ENCODE assay signal across 12 cellular contexts in the genomic region with DNA sequence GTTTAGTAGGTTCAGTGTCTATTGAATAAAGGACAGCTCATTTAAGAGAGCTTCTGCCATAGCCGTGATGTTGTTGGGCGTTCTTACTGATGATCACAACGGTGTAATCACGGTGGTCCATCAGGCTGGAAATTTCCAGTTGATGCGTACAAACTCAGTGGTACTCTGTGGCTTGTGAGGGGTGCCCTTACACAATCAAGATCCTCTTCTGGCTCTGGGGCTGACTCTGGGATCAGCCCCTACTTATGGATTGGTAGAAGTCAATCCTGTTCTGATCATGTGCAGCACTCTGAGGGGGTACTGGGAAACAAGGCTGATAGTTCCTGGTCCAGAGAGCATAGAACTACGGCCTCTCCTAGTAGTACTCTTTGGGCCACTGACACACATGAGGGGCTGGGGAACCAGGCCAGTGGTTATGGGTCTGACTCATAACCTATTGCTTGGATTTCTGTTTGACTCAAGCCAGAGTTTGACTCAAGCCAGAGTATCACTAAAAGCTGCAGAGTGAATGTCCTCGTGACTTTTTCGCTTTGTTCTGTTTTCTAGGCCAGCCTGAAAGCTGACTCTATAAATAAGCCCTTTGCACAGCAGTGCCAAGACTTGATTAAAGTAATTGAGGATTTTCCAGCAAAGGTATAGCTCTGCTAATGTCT. TPM values are rescaled to one million over a fixed set of nuclear protein-coding genes. Genes with fewer than 3 reads are reported as not detected.
DNase-seq lines count a peak whose midpoint lies in the region; ATAC-seq and TF ChIP-seq lines count a peak whose summit lies in the region.
"Not testable (repeated sequence)": the region's sequence is repeated elsewhere in the genome, so short reads cannot be mapped to it uniquely, and the experiment has no call there.
"Had no signal": no experiment of that assay in that cellular context is flagged by ENCODE, and none has a peak within 500 bp of the region (broad histone marks: within the 10 kb centered on the region; RNA-seq: fewer than 3 reads in every experiment).

No MANE protein-coding gene starts in this region.

- peak overlapping the region; percentile 68 for H3K27ac ChIP-seq in left ventricle myocardium inferior (replicated peaks)

- ATAC-seq in GM18511 (IDR thresholded peaks at IDR 0.05; ENCODE audit: unreplicated experiment) (peak; percentile 92), GM21381 (IDR thresholded peaks at IDR 0.05; ENCODE audit: unreplicated experiment) (peak; percentile 90), HG02840 (IDR thresholded peaks at IDR 0.05; ENCODE audit: low FRiP score, unreplicated experiment) (peak; percentile 90), HG03378 (IDR thresholded peaks at IDR 0.05; ENCODE audit: unreplicated experiment) (peak; percentile 87)
- peak; percentile 89 for ATAC-seq in activated naive CD8-positive, alpha-beta T cell treated with anti-CD3 and anti-CD28 coated beads, Interleukin-2, amount 50 U/mL, for 24 hours
- ATAC-seq in stimulated activated naive CD8-positive, alpha-beta T cell treated with anti-CD3 and anti-CD28 coated beads, Interleukin-15, Interleukin-2, amounts not matched to agents 100 U/mL and 50 U/mL, for 24 hours, result peak; percentile 88

- not testable (repeated sequence) for H3K4me3 ChIP-seq in left ventricle myocardium inferior

- H3K9me3 ChIP-seq in left ventricle myocardium inferior (replicated peaks), result not testable (repeated sequence)

- peaks cover 36% of the 10 kb centered on the region for H3K36me3 Mint-ChIP-seq in T-helper 2 cell treated with Interferon-gamma antibody and Interleukin-4, amounts not matched to agents 5 μg/mL and 100 μg/mL, for 36 hours (ENCODE audit: low read depth)
- peaks cover 13% of the 10 kb centered on the region for H3K36me3 Mint-ChIP-seq in activated naive CD8-positive, alpha-beta T cell treated with anti-CD3 and anti-CD28 coated beads, Interleukin-2, amount 50 U/mL, for 24 hours (ENCODE audit: low read depth)

- peaks cover 40% of the 10 kb centered on the region for H3K36me3 ChIP-seq in left ventricle myocardium inferior

- not testable (repeated sequence) for H3K27me3 Mint-ChIP-seq in T-helper 2 cell treated with Interferon-gamma antibody and Interleukin-4, amounts not matched to agents 5 μg/mL and 100 μg/mL, for 36 hours (ENCODE audit: low read depth); activated naive CD8-positive, alpha-beta T cell treated with anti-CD3 and anti-CD28 coated beads, Interleukin-2, amount 50 U/mL, for 24 hours

- TF ChIP-seq CTCF in left ventricle myocardium inferior (IDR thresholded peaks at IDR 0.05; ENCODE audit: borderline replicate concordance), result not testable (repeated sequence)

- H3K9me3 Mint-ChIP-seq in T-helper 2 cell treated with Interferon-gamma antibody and Interleukin-4, amounts not matched to agents 5 μg/mL and 100 μg/mL, for 36 hours; activated naive CD8-positive, alpha-beta T cell treated with anti-CD3 and anti-CD28 coated beads, Interleukin-2, amount 50 U/mL, for 24 hours: not testable (repeated sequence)

- peaks cover 25% of the 10 kb centered on the region for H3K4me1 Mint-ChIP-seq in T-helper 2 cell treated with Interferon-gamma antibody and Interleukin-4, amounts not matched to agents 5 μg/mL and 100 μg/mL, for 36 hours (ENCODE audit: low read depth)
- peaks cover 33% of the 10 kb centered on the region for H3K4me1 Mint-ChIP-seq in activated naive CD8-positive, alpha-beta T cell treated with anti-CD3 and anti-CD28 coated beads, Interleukin-2, amount 50 U/mL, for 24 hours

- H3K27ac Mint-ChIP-seq in T-helper 2 cell treated with Interferon-gamma antibody and Interleukin-4, amounts not matched to agents 5 μg/mL and 100 μg/mL, for 36 hours, result not testable (repeated sequence)
- H3K27ac Mint-ChIP-seq in activated naive CD8-positive, alpha-beta T cell treated with anti-CD3 and anti-CD28 coated beads, Interleukin-2, amount 50 U/mL, for 24 hours, result peak overlapping the region; percentile 61

- intact Hi-C loops in left ventricle myocardium inferior (cut with micrococcal nuclease), result not testable (repeated sequence)

- not testable (repeated sequence) for H3K27me3 ChIP-seq in left ventricle myocardium inferior (ENCODE audit: low read depth)

- not testable (repeated sequence) for H3K4me3 Mint-ChIP-seq in T-helper 2 cell treated with Interferon-gamma antibody and Interleukin-4, amounts not matched to agents 5 μg/mL and 100 μg/mL, for 36 hours; activated naive CD8-positive, alpha-beta T cell treated with anti-CD3 and anti-CD28 coated beads, Interleukin-2, amount 50 U/mL, for 24 hours

- DNase-seq in T-helper 2 cell treated with Interferon-gamma antibody and Interleukin-4, amounts not matched to agents 5 μg/mL and 100 μg/mL, for 36 hours (ENCODE audit: low spot score), result peak; percentile 43
- DNase-seq in activated naive CD8-positive, alpha-beta T cell treated with anti-CD3 and anti-CD28 coated beads, Interleukin-2, amount 50 U/mL, for 24 hours; left ventricle myocardium inferior; stimulated activated naive CD8-positive, alpha-beta T cell treated with anti-CD3 and anti-CD28 coated beads, Interleukin-15, Interleukin-2, amounts not matched to agents 100 U/mL and 50 U/mL, for 24 hours: not testable (repeated sequence)

- peaks cover 45% of the 10 kb centered on the region for H3K4me1 ChIP-seq in left ventricle myocardium inferior

RNA-seq across cellular contexts. Expression of gene MZT2A, which starts 6.2 kb away (rescaled TPM):
- total RNA-seq in left ventricle myocardium inferior, result 217 TPM

RNA-seq across cellular contexts. Expression of gene TUBA3D, which starts 22.5 kb away (rescaled TPM):
- 86.3 TPM for total RNA-seq in left ventricle myocardium inferior
- total RNA-seq: breast epithelium; CD4-positive, alpha-beta memory T cell; HT-29; SK-MEL-5 had no signal

RNA-seq across cellular contexts. Expression of gene CCDC74A, which starts 29.2 kb away (rescaled TPM):
- total RNA-seq in left ventricle myocardium inferior, result 1.1 TPM
